In the genomic region with DNA sequence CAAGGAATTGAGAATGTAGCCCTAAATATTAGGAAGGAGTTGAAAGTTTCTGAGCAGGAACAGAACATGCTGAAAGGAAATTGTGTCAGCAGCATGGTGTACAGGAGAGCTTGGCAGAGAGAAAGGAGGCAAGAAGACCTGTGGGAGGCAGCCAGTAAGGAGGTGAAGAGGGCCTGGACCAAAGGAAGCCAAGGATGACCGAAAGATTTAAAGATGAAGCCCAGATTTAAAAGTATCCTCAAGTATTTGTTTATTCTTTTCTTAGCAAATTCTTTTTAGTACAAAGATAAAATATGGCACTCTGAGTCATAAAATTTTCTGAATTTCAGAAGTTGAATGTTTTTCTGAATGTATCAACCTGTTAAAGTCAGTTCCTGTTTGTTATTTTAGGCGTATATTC, we compare ENCODE assay signal across 14 cellular contexts. TPM values are rescaled to one million over a fixed set of nuclear protein-coding genes. Genes with fewer than 3 reads are reported as not detected.
DNase-seq lines count a peak whose midpoint lies in the region; ATAC-seq, FAIRE-seq and TF ChIP-seq lines count a peak whose summit lies in the region.
"Had no signal": no experiment of that assay in that cellular context is flagged by ENCODE, and none has a peak within 500 bp of the region (broad histone marks: within the 10 kb centered on the region; RNA-seq: fewer than 3 reads in every experiment).

No MANE protein-coding gene starts in this region.

- H3K27ac ChIP-seq in SK-N-SH (ENCODE audit: low read depth in 2 of 2, low read length in 1 of 2) (peak overlapping the region in 1 of 2 experiments; percentile 69; a peak in 2 of 4 replicates), tibial artery (peak overlapping the region; percentile 96 to 99)
- H3K27ac ChIP-seq: 22Rv1 had no signal

- WGBS in SK-N-SH (ENCODE audit: low lambda C conversion rate), result 52% methylated on average over 2 of the region's 2 CpGs

- H3K9me3 ChIP-seq in SK-N-SH (no peaks in the 10 kb centered on the region), tibial artery (no peaks in the 10 kb centered on the region)
- H3K9me3 ChIP-seq: esophagus squamous epithelium had no signal

- no peaks in the 10 kb centered on the region for H3K36me3 ChIP-seq in SK-N-SH (replicated peaks in 1 of 2; ENCODE audit: control insufficient read depth in 1 of 2, insufficient read depth in 2 of 2, low read length in 1 of 2)
- H3K36me3 ChIP-seq in tibial artery, result no peaks in the 10 kb centered on the region
- H3K36me3 ChIP-seq: esophagus squamous epithelium had no signal

- peaks cover 18% of the 10 kb centered on the region for H3F3A ChIP-seq in SK-N-SH (replicated peaks; ENCODE audit: insufficient read depth)

- intact Hi-C loops in tibial artery (cut with DNase I; ENCODE audit: low total_unique reads), result no loop called here

- H3K4me1 ChIP-seq in SK-N-SH (ENCODE audit: control insufficient read depth in 1 of 2, insufficient read depth in 2 of 2, low read depth in 1 of 2, low read length in 1 of 2) (peaks cover 14 to 16% of the 10 kb centered on the region in 2 experiments; a peak in 3 of 4 replicates), tibial artery (peaks cover 0 to 77% (median 58%) of the 10 kb centered on the region in 4 donors)

- peaks cover 60% of the 10 kb centered on the region for H4K20me1 ChIP-seq in SK-N-SH (ENCODE audit: insufficient read depth)

- TF ChIP-seq RAD21 in SK-N-SH (IDR thresholded peaks at IDR 0.05; ENCODE audit: low read length), result no peak

- in situ Hi-C loops in astrocyte of the spinal cord (cut with HindIII; ENCODE audit: low sequenced_read_pairs), result no loop called here

- H2AFZ ChIP-seq in SK-N-SH (ENCODE audit: low read depth), result no peak overlapping the region

- TF ChIP-seq CTCF in SK-N-SH (IDR thresholded peaks at IDR 0.05) (no peak), astrocyte of the spinal cord (IDR thresholded peaks at IDR 0.05; ENCODE audit: low read depth, low read length) (no peak), tibial artery (IDR thresholded peaks at IDR 0.05) (no peak)

- no peak for ATAC-seq in SK-N-SH treated with all-trans-retinoic acid at 6 μM for 48 hours
- no peak for ATAC-seq in GM21528 (IDR thresholded peaks at IDR 0.05; ENCODE audit: low FRiP score, unreplicated experiment)

- no peaks in the 10 kb centered on the region for H3K27me3 ChIP-seq in SK-N-SH (ENCODE audit: insufficient read depth)
- H3K27me3 ChIP-seq in tibial artery, result no peaks in the 10 kb centered on the region
- H3K27me3 ChIP-seq: esophagus squamous epithelium had no signal

- no peak for TF ChIP-seq EP300 in SK-N-SH (IDR thresholded peaks at IDR 0.05; ENCODE audit: borderline replicate concordance in 1 of 2, low read depth in 1 of 2, low read length in 1 of 2)

- peak overlapping the region; percentile 40; the same call in 1 of the 2 replicates for H3K9ac ChIP-seq in SK-N-SH

- CTCF ChIA-PET in SK-N-SH (lab: Yijun Ruan, JAX), result interaction anchor here (0.7 to 1.2 kb wide), 2 partner anchors 12 to 467 kb away, joined by 3 to 4 read pairs; no protein-coding TSS in a partner anchor

- DNase-seq in SK-N-SH, result no peak
- DNase-seq in astrocyte of the spinal cord (ENCODE audit: low read depth, low spot score), result peak; percentile 40
- DNase-seq in tibial artery, result no peak
- no peak for DNase-seq in SK-N-DZ (ENCODE audit: low spot score)
- DNase-seq in nucleus accumbens (lab: John Stamatoyannopoulos, UW), result no peak
- DNase-seq: esophagus squamous epithelium, NCI-H2029, T1000 had no signal

- H3K4me3 ChIP-seq in SK-N-SH (ENCODE audit: low read depth in 2 of 2, low read length in 1 of 2) (peak overlapping the region in 1 of 2 experiments; percentile 20; a peak in 1 of 4 replicates), astrocyte of the spinal cord (ENCODE audit: low read depth, low read length) (no peak overlapping the region), tibial artery (peak overlapping the region; percentile 95 to 100)

- H3K79me2 ChIP-seq in SK-N-SH (ENCODE audit: insufficient read depth), result peaks cover 82% of the 10 kb centered on the region

- FAIRE-seq in islet of Langerhans (lab: Jason Lieb, UNC), result peak; percentile 36
- FAIRE-seq: GM18507, HTR-8/SVneo had no signal

- POLR2A ChIA-PET in SK-N-SH (lab: Yijun Ruan, JAX), result no interaction called here

- H3K9me2 ChIP-seq in SK-N-SH, result no peaks in the 10 kb centered on the region

- peak overlapping the region; percentile 83 for H3K4me2 ChIP-seq in SK-N-SH

TF ChIP-seq in SK-N-SH, 30 proteins besides CTCF, POLR2A, EP300 and RAD21:
- TF ChIP-seq GABPA (IDR thresholded peaks at IDR 0.05; ENCODE audit: low read depth), result no peak
- TF ChIP-seq, protein P1, sequence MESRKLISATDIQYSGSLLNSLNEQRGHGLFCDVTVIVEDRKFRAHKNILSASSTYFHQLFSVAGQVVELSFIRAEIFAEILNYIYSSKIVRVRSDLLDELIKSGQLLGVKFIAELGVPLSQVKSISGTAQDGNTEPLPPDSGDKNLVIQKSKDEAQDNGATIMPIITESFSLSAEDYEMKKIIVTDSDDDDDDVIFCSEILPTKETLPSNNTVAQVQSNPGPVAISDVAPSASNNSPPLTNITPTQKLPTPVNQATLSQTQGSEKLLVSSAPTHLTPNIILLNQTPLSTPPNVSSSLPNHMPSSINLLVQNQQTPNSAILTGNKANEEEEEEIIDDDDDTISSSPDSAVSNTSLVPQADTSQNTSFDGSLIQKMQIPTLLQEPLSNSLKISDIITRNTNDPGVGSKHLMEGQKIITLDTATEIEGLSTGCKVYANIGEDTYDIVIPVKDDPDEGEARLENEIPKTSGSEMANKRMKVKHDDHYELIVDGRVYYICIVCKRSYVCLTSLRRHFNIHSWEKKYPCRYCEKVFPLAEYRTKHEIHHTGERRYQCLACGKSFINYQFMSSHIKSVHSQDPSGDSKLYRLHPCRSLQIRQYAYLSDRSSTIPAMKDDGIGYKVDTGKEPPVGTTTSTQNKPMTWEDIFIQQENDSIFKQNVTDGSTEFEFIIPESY (IDR thresholded peaks at IDR 0.05; ENCODE audit: borderline replicate concordance, low read depth), result no peak
- TF ChIP-seq, protein P2, sequence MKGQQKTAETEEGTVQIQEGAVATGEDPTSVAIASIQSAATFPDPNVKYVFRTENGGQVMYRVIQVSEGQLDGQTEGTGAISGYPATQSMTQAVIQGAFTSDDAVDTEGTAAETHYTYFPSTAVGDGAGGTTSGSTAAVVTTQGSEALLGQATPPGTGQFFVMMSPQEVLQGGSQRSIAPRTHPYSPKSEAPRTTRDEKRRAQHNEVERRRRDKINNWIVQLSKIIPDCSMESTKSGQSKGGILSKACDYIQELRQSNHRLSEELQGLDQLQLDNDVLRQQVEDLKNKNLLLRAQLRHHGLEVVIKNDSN (IDR thresholded peaks at IDR 0.05; ENCODE audit: borderline replicate concordance, low read depth), result no peak
- no peak for TF ChIP-seq SMC3 (IDR thresholded peaks at IDR 0.05; ENCODE audit: low read depth, low read length)
- TF ChIP-seq YY1 (IDR thresholded peaks at IDR 0.05; ENCODE audit: low read depth), result no peak
- no peak for TF ChIP-seq CHD2 (IDR thresholded peaks at IDR 0.05; ENCODE audit: low read length, partially characterized antibody)
- TF ChIP-seq TCF12 (IDR thresholded peaks at IDR 0.05), result no peak
- no peak for TF ChIP-seq POLR2AphosphoS5 (IDR thresholded peaks at IDR 0.05; ENCODE audit: low read depth, low read length)
- no peak for TF ChIP-seq TEAD4 (IDR thresholded peaks at IDR 0.05; ENCODE audit: borderline replicate concordance, insufficient read depth)

TF ChIP-seq in SK-N-SH treated with all-trans-retinoic acid at 6 μM for 48 hours, 23 proteins besides CTCF, POLR2A, EP300 and RAD21 (continues in another document):
- TF ChIP-seq ZFP3 (CRISPR knock-in tag; IDR thresholded peaks at IDR 0.05) (no peak), ZNF8 (CRISPR knock-in tag; IDR thresholded peaks at IDR 0.05) (no peak), ZFP30 (CRISPR knock-in tag; IDR thresholded peaks at IDR 0.05) (no peak), ARNTL (CRISPR knock-in tag; IDR thresholded peaks at IDR 0.05; ENCODE audit: borderline replicate concordance, low read depth) (no peak), BACH2 (CRISPR knock-in tag; IDR thresholded peaks at IDR 0.05; ENCODE audit: borderline replicate concordance) (no peak), GLIS3 (CRISPR knock-in tag; IDR thresholded peaks at IDR 0.05) (no peak), ISL1 (CRISPR knock-in tag; IDR thresholded peaks at IDR 0.05) (no peak), CSDC2 (CRISPR knock-in tag; IDR thresholded peaks at IDR 0.05) (no peak)
- TF ChIP-seq, protein P3, sequence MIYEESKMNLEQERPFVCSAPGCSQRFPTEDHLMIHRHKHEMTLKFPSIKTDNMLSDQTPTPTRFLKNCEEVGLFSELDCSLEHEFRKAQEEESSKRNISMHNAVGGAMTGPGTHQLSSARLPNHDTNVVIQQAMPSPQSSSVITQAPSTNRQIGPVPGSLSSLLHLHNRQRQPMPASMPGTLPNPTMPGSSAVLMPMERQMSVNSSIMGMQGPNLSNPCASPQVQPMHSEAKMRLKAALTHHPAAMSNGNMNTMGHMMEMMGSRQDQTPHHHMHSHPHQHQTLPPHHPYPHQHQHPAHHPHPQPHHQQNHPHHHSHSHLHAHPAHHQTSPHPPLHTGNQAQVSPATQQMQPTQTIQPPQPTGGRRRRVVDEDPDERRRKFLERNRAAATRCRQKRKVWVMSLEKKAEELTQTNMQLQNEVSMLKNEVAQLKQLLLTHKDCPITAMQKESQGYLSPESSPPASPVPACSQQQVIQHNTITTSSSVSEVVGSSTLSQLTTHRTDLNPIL (CRISPR knock-in tag; IDR thresholded peaks at IDR 0.05; ENCODE audit: low read depth), result no peak
- TF ChIP-seq, protein P4, sequence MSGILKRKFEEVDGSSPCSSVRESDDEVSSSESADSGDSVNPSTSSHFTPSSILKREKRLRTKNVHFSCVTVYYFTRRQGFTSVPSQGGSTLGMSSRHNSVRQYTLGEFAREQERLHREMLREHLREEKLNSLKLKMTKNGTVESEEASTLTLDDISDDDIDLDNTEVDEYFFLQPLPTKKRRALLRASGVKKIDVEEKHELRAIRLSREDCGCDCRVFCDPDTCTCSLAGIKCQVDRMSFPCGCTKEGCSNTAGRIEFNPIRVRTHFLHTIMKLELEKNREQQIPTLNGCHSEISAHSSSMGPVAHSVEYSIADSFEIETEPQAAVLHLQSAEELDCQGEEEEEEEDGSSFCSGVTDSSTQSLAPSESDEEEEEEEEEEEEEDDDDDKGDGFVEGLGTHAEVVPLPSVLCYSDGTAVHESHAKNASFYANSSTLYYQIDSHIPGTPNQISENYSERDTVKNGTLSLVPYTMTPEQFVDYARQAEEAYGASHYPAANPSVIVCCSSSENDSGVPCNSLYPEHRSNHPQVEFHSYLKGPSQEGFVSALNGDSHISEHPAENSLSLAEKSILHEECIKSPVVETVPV (CRISPR knock-in tag; IDR thresholded peaks at IDR 0.05), result no peak

RNA-seq across cellular contexts. Expression of a gene that starts 3.5 kb away (rescaled TPM):
- 44.6 and 52.0 TPM in 2 replicates for polyA plus RNA-seq in SK-N-SH (2012; rRNA removed)
- polyA plus RNA-seq in SK-N-SH (2012; cell fraction: cytosol; rRNA removed), result 62.8 and 76.7 TPM in 2 replicates
- 39.4 and 67.2 TPM in 2 replicates for polyA plus RNA-seq in SK-N-SH (2012; cell fraction: nucleus; rRNA removed)
- 9.7 and 10.9 TPM in 2 replicates for polyA plus RNA-seq in SK-N-DZ (2014; cell fraction: cytosol; rRNA removed)
- polyA plus RNA-seq in SK-N-DZ (2014; cell fraction: nucleus; rRNA removed), result 39.9 and 41.0 TPM in 2 replicates

RNA-seq across cellular contexts. Expression of a gene that starts 35.4 kb away (rescaled TPM):
- polyA plus RNA-seq in SK-N-SH (2012; rRNA removed), result 0.82 and 1.3 TPM in 2 replicates
- 0.81 and 1.1 TPM in 2 replicates for polyA plus RNA-seq in SK-N-SH (2012; cell fraction: cytosol; rRNA removed)
- polyA plus RNA-seq in SK-N-SH (2012; cell fraction: nucleus; rRNA removed), result 2.5 and 3.9 TPM in 2 replicates
- polyA plus RNA-seq in SK-N-DZ (2014; cell fraction: cytosol; rRNA removed), result not detected in 2 replicates
- not detected in 2 replicates for polyA plus RNA-seq in SK-N-DZ (2014; cell fraction: nucleus; rRNA removed)
